In genomic region chr22:22773427-22773826, GRCh38 we compare ENCODE assay signal across 19 cellular contexts.
"Had no signal": no experiment of that assay in that cellular context is flagged by ENCODE, and none has a peak within 500 bp of the region (broad histone marks: within the 10 kb centered on the region; RNA-seq: fewer than 3 reads in every experiment).

No MANE protein-coding gene starts in this region.

- H3K36me3 Mint-ChIP-seq: naive thymus-derived CD4-positive, alpha-beta T cell had no signal

- H3K4me1 Mint-ChIP-seq: neural crest cell had no signal

- H3K27ac ChIP-seq: foreskin keratinocyte, hepatocyte, ovary, right atrium auricular region, sigmoid colon, skin epidermis, upper lobe of left lung, vagina had no signal

- H3K79me2 ChIP-seq: hepatocyte had no signal

- H3K27ac Mint-ChIP-seq: endodermal cell had no signal

- H3K27me3 ChIP-seq: hepatocyte, ovary, right atrium auricular region, sigmoid colon, upper lobe of left lung, vagina had no signal

- H2AFZ ChIP-seq: hepatocyte had no signal

- H3K4me3 ChIP-seq: hepatocyte, ovary, right atrium auricular region, sigmoid colon, skin epidermis, upper lobe of left lung, vagina had no signal

- FAIRE-seq: colon, endothelial cell of umbilical vein had no signal

- H3K4me1 ChIP-seq: foreskin keratinocyte, right atrium auricular region, sigmoid colon, upper lobe of left lung, vagina had no signal

- H3K4me3 Mint-ChIP-seq: endodermal cell; naive thymus-derived CD4-positive, alpha-beta T cell; neural crest cell had no signal

- H3K36me3 ChIP-seq: ovary, right atrium auricular region, sigmoid colon, upper lobe of left lung, vagina had no signal

- DNase-seq: dermis blood vessel endothelial cell; endodermal cell; erythroblast; foreskin keratinocyte; kidney glomerular epithelial cell; naive thymus-derived CD4-positive, alpha-beta T cell; ovary; sigmoid colon; stimulated activated CD4-positive, alpha-beta T cell treated with anti-CD3 and anti-CD28 coated beads, Interleukin-2, amount 100 ng/mL, for 24 hours; stimulated activated CD4-positive, alpha-beta T cell treated with anti-CD3 and anti-CD28 coated beads, Interleukin-4, amount 100 ng/mL, for 4 hours; stimulated activated naive CD4-positive, alpha-beta T cell treated with Interleukin-2 at 50 U/mL for 16 hours; upper lobe of left lung had no signal

- H3K9me3 Mint-ChIP-seq: endodermal cell, neural crest cell had no signal

- H3K4me2 ChIP-seq: hepatocyte had no signal

- H3K9me3 ChIP-seq: ovary, right atrium auricular region, sigmoid colon, upper lobe of left lung, vagina had no signal
